Comparison of ENCODE assay signal across 8 cellular contexts in genomic region chr2:46540496-46541342, GRCh38. TPM values are rescaled to one million over a fixed set of nuclear protein-coding genes. Genes with fewer than 3 reads are reported as not detected.
A peak's percentile ranks its signal among the peaks of the same experiment; 100 is the strongest.
DNase-seq lines count a peak whose midpoint lies in the region; ATAC-seq, FAIRE-seq and TF ChIP-seq lines count a peak whose summit lies in the region.

No MANE protein-coding gene starts in this region.

- no peak for ATAC-seq in HG03139 (IDR thresholded peaks at IDR 0.05; ENCODE audit: unreplicated experiment)

- H3K4me1 Mint-ChIP-seq in osteocyte (ENCODE audit: unreplicated experiment) = peaks cover 33% of the 10 kb centered on the region

- in situ Hi-C loops in SK-MEL-5 (cut with HindIII; ENCODE audit: low pct_unique_long_range_greater_than_20kb, low sequenced_read_pairs) = no loop called here

- H3K4me3 Mint-ChIP-seq in osteocyte (ENCODE audit: unreplicated experiment) = peak overlapping the region; percentile 94

- peak overlapping the region; percentile 47 for H3K27ac Mint-ChIP-seq in osteocyte (ENCODE audit: unreplicated experiment)

- peaks cover 2% of the 10 kb centered on the region for H3K36me3 Mint-ChIP-seq in osteocyte (ENCODE audit: unreplicated experiment)

- H3K27me3 Mint-ChIP-seq in osteocyte (ENCODE audit: unreplicated experiment) = no peaks in the 10 kb centered on the region

- FAIRE-seq in GM19239 (lab: Jason Lieb, UNC) = no peak

- DNase-seq in GM04504 (ENCODE audit: low read depth) = peak; percentile 65
- peak; percentile 64 for DNase-seq in SK-MEL-5 (ENCODE audit: low read depth, low spot score)
- DNase-seq in fibroblast of gingiva (ENCODE audit: low read depth) = peak; percentile 51
- DNase-seq in osteocyte (ENCODE audit: extremely low spot score, unreplicated experiment) = no peak
- DNase-seq in NCI-H345 treated with DMSO at 0.1 percent for 48 hours (lab: John Stamatoyannopoulos, UW; ENCODE audit: unreplicated experiment) = no peak
- no peak for DNase-seq in GM19239 (ENCODE audit: insufficient read length, low spot score)
- no peak for DNase-seq in stimulated activated CD8-positive, alpha-beta memory T cell treated with anti-CD3 and anti-CD28 coated beads, Interleukin-4, amount 100 ng/mL, for 48 hours

- no peak for TF ChIP-seq CTCF in osteocyte (IDR thresholded peaks at IDR 0.05)

- no peaks in the 10 kb centered on the region for H3K9me3 Mint-ChIP-seq in osteocyte (ENCODE audit: unreplicated experiment)

RNA-seq across cellular contexts. Expression of gene RHOQ, which starts 1.6 kb away (rescaled TPM):
- 234 and 235 TPM in 2 replicates for total RNA-seq in SK-MEL-5 (2014; rRNA removed; shearing (Covaris generic))
- polyA plus RNA-seq in SK-MEL-5 (2015; cell fraction: cytosol; rRNA removed) = 127 and 150 TPM in 2 replicates
- 110 and 126 TPM in 2 replicates for polyA plus RNA-seq in SK-MEL-5 (2015; cell fraction: nucleus; rRNA removed)
- 90.6 and 91.3 TPM in 2 replicates for total RNA-seq in osteocyte

RNA-seq across cellular contexts. Expression of gene ATP6V1E2, which starts 1.7 kb away (rescaled TPM):
- 23.6 and 33.0 TPM in 2 replicates for total RNA-seq in SK-MEL-5 (2014; rRNA removed; shearing (Covaris generic))
- 22.4 and 24.0 TPM in 2 replicates for polyA plus RNA-seq in SK-MEL-5 (2015; cell fraction: cytosol; rRNA removed)
- polyA plus RNA-seq in SK-MEL-5 (2015; cell fraction: nucleus; rRNA removed) = 13.3 and 22.4 TPM in 2 replicates
- 8.9 and 9.3 TPM in 2 replicates for total RNA-seq in osteocyte

Comparison
In these comparisons a context has a peak if more than half of its experiments do, and no peak if none do; other contexts are left out.
1. DNase-seq: peak in GM04504 (single experiment), SK-MEL-5 (single experiment) and fibroblast of gingiva (single experiment); none in osteocyte (single experiment), NCI-H345 treated with DMSO at 0.1 percent for 48 hours (single experiment), GM19239 (single experiment) and stimulated activated CD8-positive, alpha-beta memory T cell treated with anti-CD3 and anti-CD28 coated beads, Interleukin-4, amount 100 ng/mL, for 48 hours (single experiment).